In the genomic region with DNA sequence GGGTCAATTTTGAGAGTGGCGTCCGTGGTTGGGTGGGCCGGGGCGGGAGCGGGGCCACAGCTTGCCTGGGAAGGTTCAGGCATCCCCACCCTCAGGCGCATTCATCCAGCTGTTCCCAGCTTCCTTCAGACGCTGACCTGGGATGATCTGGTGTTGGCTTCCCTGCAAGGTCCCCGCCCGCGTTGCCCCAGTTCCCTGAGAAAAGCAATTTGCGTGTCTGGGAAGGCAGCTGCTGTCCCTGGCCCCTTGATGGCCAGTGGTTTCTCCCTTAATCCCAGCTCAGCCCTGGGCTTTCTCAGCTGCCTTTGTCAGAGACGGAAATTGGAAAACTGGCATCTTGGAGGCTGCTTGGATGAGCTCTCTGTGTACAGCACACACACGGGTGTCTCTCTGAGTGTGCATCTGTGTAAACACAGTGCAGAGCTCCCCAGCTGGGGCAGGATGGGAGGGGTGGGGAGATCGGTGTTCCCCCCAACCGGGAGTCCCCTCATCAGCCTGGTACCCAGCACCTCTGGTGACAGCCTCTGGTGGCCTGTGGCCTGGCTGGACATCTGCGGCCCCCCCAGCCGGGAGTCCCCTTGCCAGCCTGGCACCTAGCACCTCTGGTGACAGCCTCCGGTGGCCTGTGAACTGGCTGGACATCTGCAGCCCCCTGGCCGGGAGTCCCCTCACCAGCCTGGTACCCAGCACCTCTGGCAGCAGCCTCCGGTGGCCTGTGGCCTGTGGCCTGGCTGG, we compare ENCODE assay signal across 2 cellular contexts.
A peak's percentile ranks its signal among the peaks of the same experiment; 100 is the strongest.
TF ChIP-seq lines count a peak whose summit lies in the region.

No MANE protein-coding gene starts in this region.

TF ChIP-seq in liver, 16 proteins besides CTCF, POLR2A, EP300 and RAD21 (continued from another document):
- TF ChIP-seq, protein P1, sequence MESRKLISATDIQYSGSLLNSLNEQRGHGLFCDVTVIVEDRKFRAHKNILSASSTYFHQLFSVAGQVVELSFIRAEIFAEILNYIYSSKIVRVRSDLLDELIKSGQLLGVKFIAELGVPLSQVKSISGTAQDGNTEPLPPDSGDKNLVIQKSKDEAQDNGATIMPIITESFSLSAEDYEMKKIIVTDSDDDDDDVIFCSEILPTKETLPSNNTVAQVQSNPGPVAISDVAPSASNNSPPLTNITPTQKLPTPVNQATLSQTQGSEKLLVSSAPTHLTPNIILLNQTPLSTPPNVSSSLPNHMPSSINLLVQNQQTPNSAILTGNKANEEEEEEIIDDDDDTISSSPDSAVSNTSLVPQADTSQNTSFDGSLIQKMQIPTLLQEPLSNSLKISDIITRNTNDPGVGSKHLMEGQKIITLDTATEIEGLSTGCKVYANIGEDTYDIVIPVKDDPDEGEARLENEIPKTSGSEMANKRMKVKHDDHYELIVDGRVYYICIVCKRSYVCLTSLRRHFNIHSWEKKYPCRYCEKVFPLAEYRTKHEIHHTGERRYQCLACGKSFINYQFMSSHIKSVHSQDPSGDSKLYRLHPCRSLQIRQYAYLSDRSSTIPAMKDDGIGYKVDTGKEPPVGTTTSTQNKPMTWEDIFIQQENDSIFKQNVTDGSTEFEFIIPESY (IDR thresholded peaks at IDR 0.05): no peak
- TF ChIP-seq HNF4A (conservative IDR thresholded peaks at IDR 0.05) (no peak), RXRA (IDR thresholded peaks at IDR 0.05) (peak; percentile 48 to 65), NR2F2 (IDR thresholded peaks at IDR 0.05) (peak; percentile 92), JUND (IDR thresholded peaks at IDR 0.05) (no peak), HNF4G (IDR thresholded peaks at IDR 0.05) (no peak), FOXA2 (IDR thresholded peaks at IDR 0.05) (no peak), TAF1 (conservative IDR thresholded peaks at IDR 0.05) (no peak)
- TF ChIP-seq, protein P2, sequence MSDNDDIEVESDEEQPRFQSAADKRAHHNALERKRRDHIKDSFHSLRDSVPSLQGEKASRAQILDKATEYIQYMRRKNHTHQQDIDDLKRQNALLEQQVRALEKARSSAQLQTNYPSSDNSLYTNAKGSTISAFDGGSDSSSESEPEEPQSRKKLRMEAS (IDR thresholded peaks at IDR 0.05): no peak
- TF ChIP-seq, protein P3, sequence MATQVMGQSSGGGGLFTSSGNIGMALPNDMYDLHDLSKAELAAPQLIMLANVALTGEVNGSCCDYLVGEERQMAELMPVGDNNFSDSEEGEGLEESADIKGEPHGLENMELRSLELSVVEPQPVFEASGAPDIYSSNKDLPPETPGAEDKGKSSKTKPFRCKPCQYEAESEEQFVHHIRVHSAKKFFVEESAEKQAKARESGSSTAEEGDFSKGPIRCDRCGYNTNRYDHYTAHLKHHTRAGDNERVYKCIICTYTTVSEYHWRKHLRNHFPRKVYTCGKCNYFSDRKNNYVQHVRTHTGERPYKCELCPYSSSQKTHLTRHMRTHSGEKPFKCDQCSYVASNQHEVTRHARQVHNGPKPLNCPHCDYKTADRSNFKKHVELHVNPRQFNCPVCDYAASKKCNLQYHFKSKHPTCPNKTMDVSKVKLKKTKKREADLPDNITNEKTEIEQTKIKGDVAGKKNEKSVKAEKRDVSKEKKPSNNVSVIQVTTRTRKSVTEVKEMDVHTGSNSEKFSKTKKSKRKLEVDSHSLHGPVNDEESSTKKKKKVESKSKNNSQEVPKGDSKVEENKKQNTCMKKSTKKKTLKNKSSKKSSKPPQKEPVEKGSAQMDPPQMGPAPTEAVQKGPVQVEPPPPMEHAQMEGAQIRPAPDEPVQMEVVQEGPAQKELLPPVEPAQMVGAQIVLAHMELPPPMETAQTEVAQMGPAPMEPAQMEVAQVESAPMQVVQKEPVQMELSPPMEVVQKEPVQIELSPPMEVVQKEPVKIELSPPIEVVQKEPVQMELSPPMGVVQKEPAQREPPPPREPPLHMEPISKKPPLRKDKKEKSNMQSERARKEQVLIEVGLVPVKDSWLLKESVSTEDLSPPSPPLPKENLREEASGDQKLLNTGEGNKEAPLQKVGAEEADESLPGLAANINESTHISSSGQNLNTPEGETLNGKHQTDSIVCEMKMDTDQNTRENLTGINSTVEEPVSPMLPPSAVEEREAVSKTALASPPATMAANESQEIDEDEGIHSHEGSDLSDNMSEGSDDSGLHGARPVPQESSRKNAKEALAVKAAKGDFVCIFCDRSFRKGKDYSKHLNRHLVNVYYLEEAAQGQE (IDR thresholded peaks at IDR 0.05): peak; percentile 40

TF ChIP-seq in HepG2, 621 proteins besides CTCF, POLR2A, EP300 and RAD21 (continued from another document):
- TF ChIP-seq, protein P4, sequence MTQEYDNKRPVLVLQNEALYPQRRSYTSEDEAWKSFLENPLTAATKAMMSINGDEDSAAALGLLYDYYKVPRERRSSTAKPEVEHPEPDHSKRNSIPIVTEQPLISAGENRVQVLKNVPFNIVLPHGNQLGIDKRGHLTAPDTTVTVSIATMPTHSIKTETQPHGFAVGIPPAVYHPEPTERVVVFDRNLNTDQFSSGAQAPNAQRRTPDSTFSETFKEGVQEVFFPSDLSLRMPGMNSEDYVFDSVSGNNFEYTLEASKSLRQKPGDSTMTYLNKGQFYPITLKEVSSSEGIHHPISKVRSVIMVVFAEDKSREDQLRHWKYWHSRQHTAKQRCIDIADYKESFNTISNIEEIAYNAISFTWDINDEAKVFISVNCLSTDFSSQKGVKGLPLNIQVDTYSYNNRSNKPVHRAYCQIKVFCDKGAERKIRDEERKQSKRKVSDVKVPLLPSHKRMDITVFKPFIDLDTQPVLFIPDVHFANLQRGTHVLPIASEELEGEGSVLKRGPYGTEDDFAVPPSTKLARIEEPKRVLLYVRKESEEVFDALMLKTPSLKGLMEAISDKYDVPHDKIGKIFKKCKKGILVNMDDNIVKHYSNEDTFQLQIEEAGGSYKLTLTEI (CRISPR knock-in tag; conservative IDR thresholded peaks at IDR 0.05): no peak
- TF ChIP-seq ZNF720 (CRISPR knock-in tag; IDR thresholded peaks at IDR 0.05): no peak
- TF ChIP-seq, protein P2 (IDR thresholded peaks at IDR 0.05): no peak
- no peak for TF ChIP-seq ZFP41 (CRISPR knock-in tag; IDR thresholded peaks at IDR 0.05; ENCODE audit: borderline replicate concordance)
- no peak for TF ChIP-seq ZNF468 (CRISPR knock-in tag; IDR thresholded peaks at IDR 0.05)
- no peak for TF ChIP-seq ZFP36 (IDR thresholded peaks at IDR 0.05; ENCODE audit: borderline replicate concordance, low read depth, low read length, partially characterized antibody)
- no peak for TF ChIP-seq PHF21A (CRISPR knock-in tag; IDR thresholded peaks at IDR 0.05)
- no peak for TF ChIP-seq SRF (IDR thresholded peaks at IDR 0.05; ENCODE audit: low read depth, low read length)
- no peak for TF ChIP-seq JARID2 (CRISPR knock-in tag; IDR thresholded peaks at IDR 0.05; ENCODE audit: insufficient replicate concordance)
- no peak for TF ChIP-seq SNRNP70 (IDR thresholded peaks at IDR 0.05; ENCODE audit: low read depth, low read length)
- no peak for TF ChIP-seq ZNF619 (CRISPR knock-in tag; IDR thresholded peaks at IDR 0.05)
- TF ChIP-seq, protein P5, sequence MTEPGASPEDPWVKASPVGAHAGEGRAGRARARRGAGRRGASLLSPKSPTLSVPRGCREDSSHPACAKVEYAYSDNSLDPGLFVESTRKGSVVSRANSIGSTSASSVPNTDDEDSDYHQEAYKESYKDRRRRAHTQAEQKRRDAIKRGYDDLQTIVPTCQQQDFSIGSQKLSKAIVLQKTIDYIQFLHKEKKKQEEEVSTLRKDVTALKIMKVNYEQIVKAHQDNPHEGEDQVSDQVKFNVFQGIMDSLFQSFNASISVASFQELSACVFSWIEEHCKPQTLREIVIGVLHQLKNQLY (CRISPR knock-in tag; IDR thresholded peaks at IDR 0.05): no peak
